In genomic region chr16:8493885-8494487, GRCh38 we compare ENCODE assay signal across 22 cellular contexts.
DNase-seq lines count a peak whose midpoint lies in the region; FAIRE-seq lines count a peak whose summit lies in the region.
"Had no signal": no experiment of that assay in that cellular context is flagged by ENCODE, and none has a peak within 500 bp of the region (broad histone marks: within the 10 kb centered on the region; RNA-seq: fewer than 3 reads in every experiment).

No MANE protein-coding gene starts in this region.

- no peak for FAIRE-seq in HTR-8/SVneo (lab: Jason Lieb, UNC)

- DNase-seq in NCI-H1092 treated with DMSO at 0.1 percent for 48 hours (lab: John Stamatoyannopoulos, UW): peak; percentile 2
- no peak for DNase-seq in NCI-H1092 (lab: John Stamatoyannopoulos, UW)
- peak; percentile 34 for DNase-seq in NCI-H748 treated with DMSO at 0.1 percent for 48 hours (lab: John Stamatoyannopoulos, UW)
- peak; percentile 49 for DNase-seq in iPS-NIHi7 (ENCODE audit: extremely low spot score)
- DNase-seq in putamen (ENCODE audit: low spot score): peak; percentile 28
- DNase-seq in HTR-8/SVneo (ENCODE audit: insufficient read length, low spot score): no peak
- no peak for DNase-seq in GM19238 (ENCODE audit: insufficient read length, low spot score)
- DNase-seq in GM03348 (ENCODE audit: low spot score): no peak
- DNase-seq: 8988T; activated CD4-positive, alpha-beta memory T cell treated with anti-CD3 and anti-CD28 coated beads, Interleukin-2, amount 10 ng/mL, durations not matched to agents 7 days and 5 days; activated naive CD4-positive, alpha-beta T cell treated with anti-CD3 and anti-CD28 coated beads for 36 hours; activated T-cell treated with anti-CD3 and anti-CD28 coated beads, Interleukin-2, amount 50 U/mL, for 1 hour; BE2C; cerebellar nuclear complex; effector CD8-positive, alpha-beta T cell; GDM1; glutamatergic neuron; immature natural killer cell; lower lobe of right lung; NCI-H69; PC-9; trophoblast cell had no signal

Comparison
In these comparisons a context has a peak if more than half of its experiments do, and no peak if none do; other contexts are left out.
1. DNase-seq: peak in NCI-H1092 treated with DMSO at 0.1 percent for 48 hours (single experiment), NCI-H748 treated with DMSO at 0.1 percent for 48 hours (single experiment), iPS-NIHi7 (single experiment) and putamen (single experiment); none in NCI-H1092 (single experiment), HTR-8/SVneo (single experiment), GM19238 (single experiment) and GM03348 (single experiment).